28 cellular contexts compared by ENCODE assay signal in genomic region chr2:114499101-114499500, GRCh38. TPM values are rescaled to one million over a fixed set of nuclear protein-coding genes. Genes with fewer than 3 reads are reported as not detected.
"Had no signal": no experiment of that assay in that cellular context is flagged by ENCODE, and none has a peak within 500 bp of the region (broad histone marks: within the 10 kb centered on the region; RNA-seq: fewer than 3 reads in every experiment).

No MANE protein-coding gene starts in this region.

- H3K4me2 ChIP-seq: smooth muscle cell had no signal

- H3K4me1 ChIP-seq: parathyroid adenoma, psoas muscle, right lobe of liver, sigmoid colon, spleen, stomach, thyroid gland, tibial nerve, upper lobe of right lung, uterus had no signal

- H2AFZ ChIP-seq: parathyroid adenoma had no signal

- H3K27ac ChIP-seq: ovary, parathyroid adenoma, psoas muscle, right lobe of liver, sigmoid colon, spleen, stomach, thoracic aorta, thyroid gland, tibial nerve, upper lobe of right lung, uterus had no signal

- H3K36me3 ChIP-seq: ovary, right lobe of liver, sigmoid colon, spleen, stomach, thoracic aorta, thyroid gland, tibial nerve, upper lobe of right lung, uterus had no signal

- H3K9ac ChIP-seq: parathyroid adenoma had no signal

- H3K4me3 ChIP-seq: ovary, psoas muscle, right lobe of liver, sigmoid colon, smooth muscle cell, spleen, stomach, thoracic aorta, thyroid gland, tibial nerve, upper lobe of right lung, uterus had no signal

- H3K27me3 ChIP-seq: ovary, right lobe of liver, sigmoid colon, spleen, stomach, thyroid gland, tibial nerve, upper lobe of right lung, uterus had no signal

- DNase-seq: naive B cell; naive thymus-derived CD8-positive, alpha-beta T cell; nephron progenitor cell; occipital lobe; ovary; posterior cingulate gyrus; psoas muscle; right cardiac atrium; right lobe of liver; sigmoid colon; spleen; stimulated activated CD4-positive, alpha-beta T cell treated with anti-CD3 and anti-CD28 coated beads, Interleukin-12 subunit alpha, Interleukin-12 subunit beta, amount 100 ng/mL, for 4 hours; stimulated activated CD4-positive, alpha-beta T cell treated with anti-CD3 and anti-CD28 coated beads, Interleukin-1b, Interleukin-23, amount 100 ng/mL, for 48 hours; stimulated activated CD4-positive, alpha-beta T cell treated with anti-CD3 and anti-CD28 coated beads, Interleukin-4, amount 100 ng/mL, for 24 hours; stimulated activated naive B cell treated with anti-CD40 and anti-IgM and Interleukin-4, amounts not matched to agents 10 μg/mL and 1 μg/mL and 100 μg/mL, for 72 hours; stimulated activated naive CD4-positive, alpha-beta T cell treated with Interleukin-2 at 50 U/mL for 16 hours; stomach; thyroid gland; upper lobe of right lung; uterus had no signal

- ATAC-seq: naive thymus-derived CD8-positive, alpha-beta T cell; natural killer cell treated with Interleukin-12 subunit alpha and Interleukin-12 subunit beta and Interleukin-15 and Interleukin-18, amount 100 ng/mL, for 72 hours; psoas muscle; right cardiac atrium; right lobe of liver; stimulated activated effector memory CD8-positive, alpha-beta T cell treated with anti-CD3 and anti-CD28 coated beads, Interleukin-12 subunit alpha, Interleukin-12 subunit beta, amount 100 ng/mL, for 72 hours; stimulated activated naive B cell treated with anti-CD40 and anti-IgM and Interleukin-4, amounts not matched to agents 10 μg/mL and 1 μg/mL and 100 μg/mL, for 72 hours; upper lobe of right lung had no signal

- H3K9me3 ChIP-seq: ovary, psoas muscle, right lobe of liver, sigmoid colon, stomach, thoracic aorta, thyroid gland, tibial nerve, upper lobe of right lung, uterus had no signal

RNA-seq across cellular contexts. Expression of gene DPP10, which starts 56.7 kb away (rescaled TPM):
- total RNA-seq: naive thymus-derived CD8-positive, alpha-beta T cell; natural killer cell treated with Interleukin-12 subunit alpha and Interleukin-12 subunit beta and Interleukin-15 and Interleukin-18, amount 100 ng/mL, for 72 hours; osteoblast; psoas muscle; renal cortical epithelial cell; spleen; thoracic aorta had no signal
- polyA plus RNA-seq: naive thymus-derived CD8-positive, alpha-beta T cell; smooth muscle cell had no signal
